7 cellular contexts compared by ENCODE assay signal in genomic region chr6:149934249-149935156, GRCh38.
DNase-seq lines count a peak whose midpoint lies in the region; ATAC-seq and TF ChIP-seq lines count a peak whose summit lies in the region.

No MANE protein-coding gene starts in this region.

- no peaks in the 10 kb centered on the region for H3K36me3 ChIP-seq in brain microvascular endothelial cell (replicated peaks)

- in situ Hi-C loops in brain microvascular endothelial cell (cut with HindIII; ENCODE audit: low pct_ligation_motif_present, low sequenced_read_pairs), result no loop called here

- ATAC-seq in HG02973 (IDR thresholded peaks at IDR 0.05; ENCODE audit: unreplicated experiment), result no peak

- TF ChIP-seq CTCF in GM12872 (IDR thresholded peaks at IDR 0.05; ENCODE audit: insufficient read depth, low read depth, low read length) (peak; percentile 63), brain microvascular endothelial cell (IDR thresholded peaks at IDR 0.05; ENCODE audit: low read depth, low read length, missing control alignments) (peak; percentile 73)

- no peak overlapping the region for H3K4me3 ChIP-seq in brain microvascular endothelial cell (ENCODE audit: low read depth, low read length)

- H3K27me3 ChIP-seq in brain microvascular endothelial cell (replicated peaks), result peaks cover 40% of the 10 kb centered on the region

- H3K27ac ChIP-seq in brain microvascular endothelial cell, result no peak overlapping the region

- DNase-seq in NCI-H146 treated with DMSO at 0.1 percent for 48 hours (lab: John Stamatoyannopoulos, UW; ENCODE audit: unreplicated experiment), result peak; percentile 63
- DNase-seq in UCSD-AML1 (lab: John Stamatoyannopoulos, UW; ENCODE audit: unreplicated experiment), result peak; percentile 31
- DNase-seq in brain microvascular endothelial cell, result peak; percentile 83
- peak; percentile 73 for DNase-seq in iris pigment epithelial cell (ENCODE audit: low read depth)
- DNase-seq in stimulated activated CD4-positive, alpha-beta T cell treated with anti-CD3 and anti-CD28 coated beads, Interleukin-12 subunit alpha, Interleukin-12 subunit beta, amount 100 ng/mL, for 4 hours, result peak; percentile 60

Comparison
In these comparisons a context has a peak if more than half of its experiments do, and no peak if none do; other contexts are left out.
1. DNase-seq: peak in every context shown above with its lines; median percentile 83 in brain microvascular endothelial cell; 73 in iris pigment epithelial cell; 63 in NCI-H146 treated with DMSO at 0.1 percent for 48 hours; 60 in stimulated activated CD4-positive, alpha-beta T cell treated with anti-CD3 and anti-CD28 coated beads, Interleukin-12 subunit alpha, Interleukin-12 subunit beta, amount 100 ng/mL, for 4 hours; 31 in UCSD-AML1.